ENCODE assay signal across 8 cellular contexts in genomic region chr7:66493235-66494181, GRCh38.
A peak's percentile ranks its signal among the peaks of the same experiment; 100 is the strongest.
DNase-seq lines count a peak whose midpoint lies in the region; ATAC-seq and TF ChIP-seq lines count a peak whose summit lies in the region.

No MANE protein-coding gene starts in this region.

- H3K27ac Mint-ChIP-seq in progenitor cell of endocrine pancreas: peak overlapping the region; percentile 99

- H3K27me3 Mint-ChIP-seq in progenitor cell of endocrine pancreas: no peaks in the 10 kb centered on the region

- WGBS in urinary bladder: under 1% methylated on average over 68 of the region's 68 CpGs

- peak; percentile 99 for ATAC-seq in HG02798 (IDR thresholded peaks at IDR 0.05; ENCODE audit: poor library complexity, unreplicated experiment)
- ATAC-seq in left cardiac atrium: peak; percentile 99

- no peaks in the 10 kb centered on the region for H3K36me3 Mint-ChIP-seq in progenitor cell of endocrine pancreas (ENCODE audit: insufficient read depth)

- no peaks in the 10 kb centered on the region for H3K4me1 ChIP-seq in urinary bladder (ENCODE audit: insufficient read depth)

- H3K4me3 ChIP-seq in GM12875 (ENCODE audit: low read depth, low read length): peak overlapping the region; percentile 95
- peak overlapping the region; percentile 52 for H3K4me3 ChIP-seq in urinary bladder (ENCODE audit: low read depth, low read length)

- no peaks in the 10 kb centered on the region for H3K9me3 Mint-ChIP-seq in progenitor cell of endocrine pancreas (ENCODE audit: low read depth)

- peak overlapping the region; percentile 93 for H3K4me3 Mint-ChIP-seq in progenitor cell of endocrine pancreas (ENCODE audit: low read depth)

- no peaks in the 10 kb centered on the region for H3K36me3 ChIP-seq in urinary bladder (ENCODE audit: insufficient read depth)

- intact Hi-C loops in left cardiac atrium (cut with DNase I): loop anchor here in 1 of 2 donors (10.0 kb wide), 1 partner anchor 349 kb away; no protein-coding TSS in a partner anchor

- DNase-seq in NCI-H1436 (lab: John Stamatoyannopoulos, UW) (peak; percentile 97), T follicular helper cell (ENCODE audit: low read depth) (peak; percentile 95), amniotic epithelial cell (ENCODE audit: low read depth) (peak; percentile 96), left cardiac atrium (peak; percentile 99), progenitor cell of endocrine pancreas (ENCODE audit: low spot score, unreplicated experiment) (peak; percentile 96)

- H3K27ac ChIP-seq in urinary bladder (ENCODE audit: low read depth): peak overlapping the region; percentile 81

- H3K4me1 Mint-ChIP-seq in progenitor cell of endocrine pancreas (ENCODE audit: low read depth): peaks cover 7% of the 10 kb centered on the region

- TF ChIP-seq CTCF in GM12875 (IDR thresholded peaks at IDR 0.05; ENCODE audit: borderline replicate concordance, insufficient read depth, low read depth, low read length) (peak; percentile 48; the same call in 1 of the 2 replicates), progenitor cell of endocrine pancreas (IDR thresholded peaks at IDR 0.05; ENCODE audit: unreplicated experiment) (peak; percentile 38)

Comparison
In these comparisons a context has a peak if more than half of its experiments do, and no peak if none do; other contexts are left out.
1. Peak in every context shown above with its lines: DNase-seq, ATAC-seq, H3K4me3 ChIP-seq and H3K27ac ChIP-seq.